Comparison of ENCODE assay signal across 1 cellular context in genomic region chr14:74712499-74713394, GRCh38.
TF ChIP-seq lines count a peak whose summit lies in the region.

TSS of gene AREL1 (minus strand) at chr14:74713080. CDS start at chr14:74685615, 27,465 bp downstream.
TSS of gene FCF1 (plus strand) at chr14:74713144. CDS start at chr14:74713198, 54 bp downstream.

TF ChIP-seq in K562, 482 proteins besides CTCF, POLR2A, EP300 and RAD21 (continued from another document and continues in another):
- no peak for TF ChIP-seq KLF10 (CRISPR knock-in tag; IDR thresholded peaks at IDR 0.05)
- no peak for TF ChIP-seq CBX3 (IDR thresholded peaks at IDR 0.05; ENCODE audit: borderline replicate concordance in 1 of 2, low read length in 2 of 2)
- no peak for TF ChIP-seq ATF3 (IDR thresholded peaks at IDR 0.05)
- TF ChIP-seq ATF3 (CRISPR knock-in tag; conservative IDR thresholded peaks at IDR 0.05) = no peak
- no peak for TF ChIP-seq CHCHD3 (CRISPR knock-in tag; IDR thresholded peaks at IDR 0.05)
- no peak for TF ChIP-seq CHD4 (IDR thresholded peaks at IDR 0.05; ENCODE audit: insufficient read depth, insufficient replicate concordance, low read depth, low read length, poor library complexity, severe bottlenecking)
- no peak for TF ChIP-seq GMEB1 (CRISPR knock-in tag; IDR thresholded peaks at IDR 0.05)
- TF ChIP-seq MXI1 (IDR thresholded peaks at IDR 0.05; ENCODE audit: low read depth, low read length) = peak; percentile 46; the same call in 1 of the 2 replicates
- TF ChIP-seq REST (CRISPR knock-in tag; IDR thresholded peaks at IDR 0.05; ENCODE audit: low read depth) = no peak
- TF ChIP-seq BCLAF1 (IDR thresholded peaks at IDR 0.05; ENCODE audit: borderline replicate concordance in 1 of 2, control insufficient read depth in 1 of 2, low read depth in 2 of 2, low read length in 1 of 2) = no peak
- TF ChIP-seq ZNF589 (CRISPR knock-in tag; IDR thresholded peaks at IDR 0.05; ENCODE audit: low read depth) = no peak
- no peak for TF ChIP-seq ZBTB49 (CRISPR knock-in tag; IDR thresholded peaks at IDR 0.05; ENCODE audit: borderline replicate concordance)
- TF ChIP-seq SPI1 (IDR thresholded peaks at IDR 0.05; ENCODE audit: borderline replicate concordance, low read depth, low read length) = no peak
- no peak for TF ChIP-seq ZBTB26 (CRISPR knock-in tag; IDR thresholded peaks at IDR 0.05)
- TF ChIP-seq RHOXF2B (CRISPR knock-in tag; conservative IDR thresholded peaks at IDR 0.05) = no peak
- TF ChIP-seq PREB (CRISPR knock-in tag; IDR thresholded peaks at IDR 0.05) = no peak
- no peak for TF ChIP-seq XRCC4 (IDR thresholded peaks at IDR 0.05; ENCODE audit: extremely low read depth, insufficient read depth, insufficient read length)
- TF ChIP-seq TCF15 (CRISPR knock-in tag; IDR thresholded peaks at IDR 0.05) = no peak
- TF ChIP-seq ZNF217 (CRISPR knock-in tag; IDR thresholded peaks at IDR 0.05) = no peak
- no peak for TF ChIP-seq SMARCB1 (IDR thresholded peaks at IDR 0.05; ENCODE audit: insufficient read length, low read depth)
- TF ChIP-seq IRF2 (CRISPR knock-in tag; IDR thresholded peaks at IDR 0.05) = no peak
- TF ChIP-seq MECOM (CRISPR knock-in tag; IDR thresholded peaks at IDR 0.05) = no peak
- peak; percentile 66 for TF ChIP-seq KDM5B (IDR thresholded peaks at IDR 0.05; ENCODE audit: insufficient replicate concordance, low read depth, low read length)
- no peak for TF ChIP-seq FOXO4 (CRISPR knock-in tag; IDR thresholded peaks at IDR 0.05)
- TF ChIP-seq MEF2A (IDR thresholded peaks at IDR 0.05; ENCODE audit: control insufficient read depth, low read depth, low read length) = no peak
- no peak for TF ChIP-seq PHF21A (IDR thresholded peaks at IDR 0.05; ENCODE audit: borderline replicate concordance, low read depth)
- no peak for TF ChIP-seq EGR1 (conservative IDR thresholded peaks at IDR 0.05)
- peak; percentile 35; the same call in 1 of the 2 replicates for TF ChIP-seq JUND (IDR thresholded peaks at IDR 0.05; ENCODE audit: borderline replicate concordance, low read depth, low read length)
- no peak; the same call in 2 of the 3 replicates for TF ChIP-seq JUND (tag; IDR thresholded peaks at IDR 0.05; ENCODE audit: borderline replicate concordance, low read depth, low read length)
- TF ChIP-seq KAT7 (CRISPR knock-in tag; IDR thresholded peaks at IDR 0.05; ENCODE audit: borderline replicate concordance) = no peak; the same call in 1 of the 2 replicates
- no peak for TF ChIP-seq SMAD4 (CRISPR knock-in tag; conservative IDR thresholded peaks at IDR 0.05)
- TF ChIP-seq CBFA2T3 (IDR thresholded peaks at IDR 0.05) = no peak
- TF ChIP-seq NR2F6 (CRISPR knock-in tag; IDR thresholded peaks at IDR 0.05) = no peak
- no peak for TF ChIP-seq GABPB2 (CRISPR knock-in tag; conservative IDR thresholded peaks at IDR 0.05)
- TF ChIP-seq NCOA4 (IDR thresholded peaks at IDR 0.05; ENCODE audit: partially characterized antibody) = no peak
- TF ChIP-seq CREB1 (IDR thresholded peaks at IDR 0.05) = peak; percentile 97
- peak; percentile 96 for TF ChIP-seq CREB1 (CRISPR knock-in tag; IDR thresholded peaks at IDR 0.05)
- no peak for TF ChIP-seq ZFPM2 (CRISPR knock-in tag; IDR thresholded peaks at IDR 0.05)
- no peak for TF ChIP-seq NCOA2 (IDR thresholded peaks at IDR 0.05; ENCODE audit: partially characterized antibody in 2 of 2)
- no peak for TF ChIP-seq MBD1 (CRISPR knock-in tag; IDR thresholded peaks at IDR 0.05)
- 0 out of 2 replicates have a peak, but pooled peaks have one; percentile 50 for TF ChIP-seq ZBTB9 (CRISPR knock-in tag; IDR thresholded peaks at IDR 0.05)
- TF ChIP-seq CBX2 (IDR thresholded peaks at IDR 0.05; ENCODE audit: insufficient read depth, low read length, poor library complexity, severe bottlenecking) = no peak
- no peak for TF ChIP-seq HMG20A (CRISPR knock-in tag; conservative IDR thresholded peaks at IDR 0.05)
- TF ChIP-seq NEUROD1 (IDR thresholded peaks at IDR 0.05; ENCODE audit: borderline replicate concordance, low read depth, low read length, partially characterized antibody) = no peak
- TF ChIP-seq ASH1L (IDR thresholded peaks at IDR 0.05; ENCODE audit: borderline replicate concordance, low read depth, partially characterized antibody) = peak; percentile 51
- TF ChIP-seq ZNF41 (CRISPR knock-in tag; conservative IDR thresholded peaks at IDR 0.05) = no peak
